Comparison of ENCODE assay signal across 1 cellular context in the genomic region with DNA sequence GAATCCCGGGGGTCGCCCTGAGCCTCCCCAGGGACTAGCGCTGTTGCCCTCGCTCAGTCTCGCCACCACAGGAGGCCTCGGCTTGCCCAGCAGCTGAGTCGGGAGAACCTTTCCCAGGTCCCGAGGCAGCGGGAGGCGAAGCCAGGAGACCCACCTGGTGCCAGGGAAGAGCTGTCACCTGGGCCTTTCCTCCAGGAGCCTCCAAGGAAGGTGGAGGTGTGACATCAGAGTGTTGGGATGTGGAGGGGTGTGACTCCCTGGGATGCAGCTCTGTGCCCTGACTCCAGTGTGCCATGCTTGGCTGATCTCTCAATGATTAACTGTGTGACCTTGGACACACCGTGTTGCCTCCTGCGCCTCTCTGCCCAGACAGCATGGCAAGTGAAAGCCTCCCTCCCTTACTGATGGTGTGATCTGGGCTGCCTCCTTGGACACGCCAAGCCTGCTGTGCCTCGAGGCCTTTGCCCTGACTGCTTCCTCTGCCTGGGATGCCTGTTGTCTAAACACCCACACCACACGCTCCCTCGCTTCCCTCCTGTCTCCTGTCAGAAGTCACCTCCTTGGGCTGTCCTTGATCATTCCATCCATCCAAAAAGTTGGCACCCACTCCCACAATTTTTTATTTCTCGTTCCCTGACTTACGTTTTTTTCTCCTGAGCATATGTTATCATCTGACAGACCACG.
TF ChIP-seq lines count a peak whose summit lies in the region.

No MANE protein-coding gene starts in this region.

TF ChIP-seq in HepG2, 621 proteins besides CTCF, POLR2A, EP300 and RAD21 (continued from another document and continues in another):
- TF ChIP-seq, protein P1, sequence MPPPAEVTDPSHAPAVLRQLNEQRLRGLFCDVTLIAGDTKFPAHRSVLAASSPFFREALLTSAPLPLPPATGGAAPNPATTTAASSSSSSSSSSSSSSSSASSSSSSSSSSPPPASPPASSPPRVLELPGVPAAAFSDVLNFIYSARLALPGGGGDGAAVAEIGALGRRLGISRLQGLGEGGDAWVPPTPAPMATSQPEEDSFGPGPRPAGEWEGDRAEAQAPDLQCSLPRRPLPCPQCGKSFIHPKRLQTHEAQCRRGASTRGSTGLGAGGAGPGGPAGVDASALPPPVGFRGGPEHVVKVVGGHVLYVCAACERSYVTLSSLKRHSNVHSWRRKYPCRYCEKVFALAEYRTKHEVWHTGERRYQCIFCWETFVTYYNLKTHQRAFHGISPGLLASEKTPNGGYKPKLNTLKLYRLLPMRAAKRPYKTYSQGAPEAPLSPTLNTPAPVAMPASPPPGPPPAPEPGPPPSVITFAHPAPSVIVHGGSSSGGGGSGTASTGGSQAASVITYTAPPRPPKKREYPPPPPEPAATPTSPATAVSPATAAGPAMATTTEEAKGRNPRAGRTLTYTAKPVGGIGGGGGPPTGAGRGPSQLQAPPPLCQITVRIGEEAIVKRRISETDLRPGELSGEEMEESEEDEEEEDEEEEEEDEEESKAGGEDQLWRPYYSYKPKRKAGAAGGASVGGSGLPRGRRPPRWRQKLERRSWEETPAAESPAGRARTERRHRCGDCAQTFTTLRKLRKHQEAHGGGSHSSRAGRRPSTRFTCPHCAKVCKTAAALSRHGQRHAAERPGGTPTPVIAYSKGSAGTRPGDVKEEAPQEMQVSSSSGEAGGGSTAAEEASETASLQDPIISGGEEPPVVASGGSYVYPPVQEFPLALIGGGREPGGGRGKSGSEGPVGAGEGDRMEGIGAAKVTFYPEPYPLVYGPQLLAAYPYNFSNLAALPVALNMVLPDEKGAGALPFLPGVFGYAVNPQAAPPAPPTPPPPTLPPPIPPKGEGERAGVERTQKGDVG (CRISPR knock-in tag; IDR thresholded peaks at IDR 0.05; ENCODE audit: borderline replicate concordance): peak; percentile 10; the same call in 1 of the 2 replicates
- TF ChIP-seq HDAC1 (CRISPR knock-in tag; IDR thresholded peaks at IDR 0.05) (0 out of 2 replicates have a peak, but pooled peaks have one; percentile 30), TARDBP (CRISPR knock-in tag; IDR thresholded peaks at IDR 0.05) (no peak), SETDB1 (CRISPR knock-in tag; IDR thresholded peaks at IDR 0.05; ENCODE audit: borderline replicate concordance) (no peak), NR2F1 (CRISPR knock-in tag; IDR thresholded peaks at IDR 0.05) (no peak), FOSL1 (CRISPR knock-in tag; IDR thresholded peaks at IDR 0.05; ENCODE audit: borderline replicate concordance) (no peak), MEIS1 (CRISPR knock-in tag; IDR thresholded peaks at IDR 0.05; ENCODE audit: borderline replicate concordance) (peak; percentile 30; the same call in 1 of the 2 replicates), ZNF878 (CRISPR knock-in tag; IDR thresholded peaks at IDR 0.05) (no peak), FOXM1 (CRISPR knock-in tag; IDR thresholded peaks at IDR 0.05) (no peak), MTF2 (CRISPR knock-in tag; IDR thresholded peaks at IDR 0.05; ENCODE audit: borderline replicate concordance) (no peak), KDM4B (CRISPR knock-in tag; IDR thresholded peaks at IDR 0.05) (no peak), ZBTB38 (CRISPR knock-in tag; IDR thresholded peaks at IDR 0.05) (peak; percentile 41; the same call in 1 of the 2 replicates), BCL3 (CRISPR knock-in tag; IDR thresholded peaks at IDR 0.05) (peak; percentile 42; the same call in 1 of the 2 replicates), AGO2 (optimal IDR thresholded peaks at IDR 0.05; ENCODE audit: low read depth, low read length) (peak; percentile 58), ZIK1 (CRISPR knock-in tag; IDR thresholded peaks at IDR 0.05; ENCODE audit: borderline replicate concordance, low read depth) (peak; percentile 50; the same call in 1 of the 2 replicates), JUND (CRISPR knock-in tag; IDR thresholded peaks at IDR 0.05) (peak; percentile 29; the same call in 1 of the 2 replicates), MXI1 (IDR thresholded peaks at IDR 0.05; ENCODE audit: borderline replicate concordance, low read depth, low read length) (peak; percentile 72; the same call in 1 of the 3 replicates), ZBTB33 (CRISPR knock-in tag; IDR thresholded peaks at IDR 0.05) (peak; percentile 97), TGIF2 (CRISPR knock-in tag; IDR thresholded peaks at IDR 0.05) (0 out of 2 replicates have a peak, but pooled peaks have one; percentile 44), FOXA3 (CRISPR knock-in tag; IDR thresholded peaks at IDR 0.05) (0 out of 2 replicates have a peak, but pooled peaks have one; percentile 28), ZFP91 (CRISPR knock-in tag; IDR thresholded peaks at IDR 0.05; ENCODE audit: borderline replicate concordance) (peak; percentile 51; the same call in 1 of the 2 replicates)
- TF ChIP-seq, protein P2, sequence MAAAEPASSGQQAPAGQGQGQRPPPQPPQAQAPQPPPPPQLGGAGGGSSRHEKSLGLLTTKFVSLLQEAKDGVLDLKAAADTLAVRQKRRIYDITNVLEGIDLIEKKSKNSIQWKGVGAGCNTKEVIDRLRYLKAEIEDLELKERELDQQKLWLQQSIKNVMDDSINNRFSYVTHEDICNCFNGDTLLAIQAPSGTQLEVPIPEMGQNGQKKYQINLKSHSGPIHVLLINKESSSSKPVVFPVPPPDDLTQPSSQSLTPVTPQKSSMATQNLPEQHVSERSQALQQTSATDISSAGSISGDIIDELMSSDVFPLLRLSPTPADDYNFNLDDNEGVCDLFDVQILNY (CRISPR knock-in tag; conservative IDR thresholded peaks at IDR 0.05): no peak
- TF ChIP-seq, protein P3, sequence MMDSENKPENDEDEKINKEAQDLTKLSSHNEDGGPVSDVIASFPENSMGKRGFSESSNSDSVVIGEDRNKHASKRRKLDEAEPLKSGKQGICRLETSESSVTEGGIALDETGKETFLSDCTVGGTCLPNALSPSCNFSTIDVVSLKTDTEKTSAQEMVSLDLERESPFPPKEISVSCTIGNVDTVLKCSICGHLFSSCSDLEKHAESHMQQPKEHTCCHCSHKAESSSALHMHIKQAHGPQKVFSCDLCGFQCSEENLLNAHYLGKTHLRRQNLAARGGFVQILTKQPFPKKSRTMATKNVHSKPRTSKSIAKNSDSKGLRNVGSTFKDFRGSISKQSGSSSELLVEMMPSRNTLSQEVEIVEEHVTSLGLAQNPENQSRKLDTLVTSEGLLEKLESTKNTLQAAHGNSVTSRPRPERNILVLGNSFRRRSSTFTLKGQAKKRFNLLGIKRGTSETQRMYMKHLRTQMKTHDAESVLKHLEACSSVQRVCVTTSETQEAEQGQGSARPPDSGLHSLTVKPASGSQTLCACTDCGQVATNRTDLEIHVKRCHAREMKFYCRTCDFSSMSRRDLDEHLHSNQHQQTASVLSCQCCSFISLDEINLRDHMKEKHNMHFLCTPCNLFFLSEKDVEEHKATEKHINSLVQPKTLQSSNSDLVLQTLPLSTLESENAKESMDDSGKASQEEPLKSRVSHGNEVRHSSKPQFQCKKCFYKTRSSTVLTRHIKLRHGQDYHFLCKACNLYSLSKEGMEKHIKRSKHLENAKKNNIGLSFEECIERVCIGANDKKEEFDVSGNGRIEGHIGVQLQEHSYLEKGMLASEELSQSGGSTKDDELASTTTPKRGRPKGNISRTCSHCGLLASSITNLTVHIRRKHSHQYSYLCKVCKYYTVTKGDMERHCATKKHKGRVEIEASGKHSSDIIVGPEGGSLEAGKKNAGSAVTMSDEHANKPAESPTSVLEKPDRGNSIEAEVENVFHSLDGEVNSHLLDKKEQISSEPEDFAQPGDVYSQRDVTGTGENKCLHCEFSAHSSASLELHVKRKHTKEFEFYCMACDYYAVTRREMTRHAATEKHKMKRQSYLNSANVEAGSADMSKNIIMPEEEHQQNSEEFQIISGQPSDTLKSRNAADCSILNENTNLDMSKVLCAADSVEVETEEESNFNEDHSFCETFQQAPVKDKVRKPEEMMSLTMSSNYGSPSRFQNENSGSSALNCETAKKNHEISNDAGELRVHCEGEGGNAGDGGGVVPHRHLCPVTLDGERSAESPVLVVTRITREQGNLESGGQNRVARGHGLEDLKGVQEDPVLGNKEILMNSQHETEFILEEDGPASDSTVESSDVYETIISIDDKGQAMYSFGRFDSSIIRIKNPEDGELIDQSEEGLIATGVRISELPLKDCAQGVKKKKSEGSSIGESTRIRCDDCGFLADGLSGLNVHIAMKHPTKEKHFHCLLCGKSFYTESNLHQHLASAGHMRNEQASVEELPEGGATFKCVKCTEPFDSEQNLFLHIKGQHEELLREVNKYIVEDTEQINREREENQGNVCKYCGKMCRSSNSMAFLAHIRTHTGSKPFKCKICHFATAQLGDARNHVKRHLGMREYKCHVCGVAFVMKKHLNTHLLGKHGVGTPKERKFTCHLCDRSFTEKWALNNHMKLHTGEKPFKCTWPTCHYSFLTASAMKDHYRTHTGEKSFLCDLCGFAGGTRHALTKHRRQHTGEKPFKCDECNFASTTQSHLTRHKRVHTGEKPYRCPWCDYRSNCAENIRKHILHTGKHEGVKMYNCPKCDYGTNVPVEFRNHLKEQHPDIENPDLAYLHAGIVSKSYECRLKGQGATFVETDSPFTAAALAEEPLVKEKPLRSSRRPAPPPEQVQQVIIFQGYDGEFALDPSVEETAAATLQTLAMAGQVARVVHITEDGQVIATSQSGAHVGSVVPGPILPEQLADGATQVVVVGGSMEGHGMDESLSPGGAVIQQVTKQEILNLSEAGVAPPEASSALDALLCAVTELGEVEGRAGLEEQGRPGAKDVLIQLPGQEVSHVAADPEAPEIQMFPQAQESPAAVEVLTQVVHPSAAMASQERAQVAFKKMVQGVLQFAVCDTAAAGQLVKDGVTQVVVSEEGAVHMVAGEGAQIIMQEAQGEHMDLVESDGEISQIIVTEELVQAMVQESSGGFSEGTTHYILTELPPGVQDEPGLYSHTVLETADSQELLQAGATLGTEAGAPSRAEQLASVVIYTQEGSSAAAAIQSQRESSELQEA (CRISPR knock-in tag; IDR thresholded peaks at IDR 0.05; ENCODE audit: not compliant biosample characterization): peak; percentile 22
- TF ChIP-seq, protein P4, sequence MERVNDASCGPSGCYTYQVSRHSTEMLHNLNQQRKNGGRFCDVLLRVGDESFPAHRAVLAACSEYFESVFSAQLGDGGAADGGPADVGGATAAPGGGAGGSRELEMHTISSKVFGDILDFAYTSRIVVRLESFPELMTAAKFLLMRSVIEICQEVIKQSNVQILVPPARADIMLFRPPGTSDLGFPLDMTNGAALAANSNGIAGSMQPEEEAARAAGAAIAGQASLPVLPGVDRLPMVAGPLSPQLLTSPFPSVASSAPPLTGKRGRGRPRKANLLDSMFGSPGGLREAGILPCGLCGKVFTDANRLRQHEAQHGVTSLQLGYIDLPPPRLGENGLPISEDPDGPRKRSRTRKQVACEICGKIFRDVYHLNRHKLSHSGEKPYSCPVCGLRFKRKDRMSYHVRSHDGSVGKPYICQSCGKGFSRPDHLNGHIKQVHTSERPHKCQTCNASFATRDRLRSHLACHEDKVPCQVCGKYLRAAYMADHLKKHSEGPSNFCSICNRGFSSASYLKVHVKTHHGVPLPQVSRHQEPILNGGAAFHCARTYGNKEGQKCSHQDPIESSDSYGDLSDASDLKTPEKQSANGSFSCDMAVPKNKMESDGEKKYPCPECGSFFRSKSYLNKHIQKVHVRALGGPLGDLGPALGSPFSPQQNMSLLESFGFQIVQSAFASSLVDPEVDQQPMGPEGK (CRISPR knock-in tag; IDR thresholded peaks at IDR 0.05): 0 out of 2 replicates have a peak, but pooled peaks have one; percentile 40
- TF ChIP-seq, protein P5, sequence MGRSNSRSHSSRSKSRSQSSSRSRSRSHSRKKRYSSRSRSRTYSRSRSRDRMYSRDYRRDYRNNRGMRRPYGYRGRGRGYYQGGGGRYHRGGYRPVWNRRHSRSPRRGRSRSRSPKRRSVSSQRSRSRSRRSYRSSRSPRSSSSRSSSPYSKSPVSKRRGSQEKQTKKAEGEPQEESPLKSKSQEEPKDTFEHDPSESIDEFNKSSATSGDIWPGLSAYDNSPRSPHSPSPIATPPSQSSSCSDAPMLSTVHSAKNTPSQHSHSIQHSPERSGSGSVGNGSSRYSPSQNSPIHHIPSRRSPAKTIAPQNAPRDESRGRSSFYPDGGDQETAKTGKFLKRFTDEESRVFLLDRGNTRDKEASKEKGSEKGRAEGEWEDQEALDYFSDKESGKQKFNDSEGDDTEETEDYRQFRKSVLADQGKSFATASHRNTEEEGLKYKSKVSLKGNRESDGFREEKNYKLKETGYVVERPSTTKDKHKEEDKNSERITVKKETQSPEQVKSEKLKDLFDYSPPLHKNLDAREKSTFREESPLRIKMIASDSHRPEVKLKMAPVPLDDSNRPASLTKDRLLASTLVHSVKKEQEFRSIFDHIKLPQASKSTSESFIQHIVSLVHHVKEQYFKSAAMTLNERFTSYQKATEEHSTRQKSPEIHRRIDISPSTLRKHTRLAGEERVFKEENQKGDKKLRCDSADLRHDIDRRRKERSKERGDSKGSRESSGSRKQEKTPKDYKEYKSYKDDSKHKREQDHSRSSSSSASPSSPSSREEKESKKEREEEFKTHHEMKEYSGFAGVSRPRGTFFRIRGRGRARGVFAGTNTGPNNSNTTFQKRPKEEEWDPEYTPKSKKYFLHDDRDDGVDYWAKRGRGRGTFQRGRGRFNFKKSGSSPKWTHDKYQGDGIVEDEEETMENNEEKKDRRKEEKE (IDR thresholded peaks at IDR 0.05): no peak
- TF ChIP-seq, protein P6, sequence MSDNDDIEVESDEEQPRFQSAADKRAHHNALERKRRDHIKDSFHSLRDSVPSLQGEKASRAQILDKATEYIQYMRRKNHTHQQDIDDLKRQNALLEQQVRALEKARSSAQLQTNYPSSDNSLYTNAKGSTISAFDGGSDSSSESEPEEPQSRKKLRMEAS (IDR thresholded peaks at IDR 0.05): peak; percentile 72
